Comparison of ENCODE assay signal across 38 cellular contexts in genomic region chr3:103600844-103601243, GRCh38.
"Had no signal": no experiment of that assay in that cellular context is flagged by ENCODE, and none has a peak within 500 bp of the region (broad histone marks: within the 10 kb centered on the region; RNA-seq: fewer than 3 reads in every experiment).

No MANE protein-coding gene starts in this region.

- H3K9me3 ChIP-seq: adrenal gland, ascending aorta, body of pancreas, breast epithelium had no signal

- H3K4me3 ChIP-seq: adrenal gland, ascending aorta, body of pancreas, breast epithelium, cardiac muscle cell had no signal

- H3K4me1 ChIP-seq: adrenal gland, ascending aorta, body of pancreas, breast epithelium had no signal

- H3K36me3 Mint-ChIP-seq: activated naive CD4-positive, alpha-beta T cell treated with anti-CD3 and anti-CD28 coated beads, Interleukin-2, amount 10 ng/mL, durations not matched to agents 7 days and 5 days; activated naive CD4-positive, alpha-beta T cell treated with anti-CD3 and anti-CD28 coated beads, Interleukin-2, amount 50 U/mL, for 24 hours; activated naive CD4-positive, alpha-beta T cell treated with anti-CD3 and anti-CD28 coated beads, Interleukin-2, amount 50 U/mL, for 72 hours; activated naive CD8-positive, alpha-beta T cell; activated naive CD8-positive, alpha-beta T cell treated with anti-CD3 and anti-CD28 coated beads for 36 hours; activated naive CD8-positive, alpha-beta T cell treated with anti-CD3 and anti-CD28 coated beads, Interleukin-2, amount 10 ng/mL, durations not matched to agents 7 days and 5 days; brain had no signal

- H3K27me3 Mint-ChIP-seq: activated naive CD4-positive, alpha-beta T cell treated with anti-CD3 and anti-CD28 coated beads, Interleukin-2, amount 10 ng/mL, durations not matched to agents 7 days and 5 days; activated naive CD4-positive, alpha-beta T cell treated with anti-CD3 and anti-CD28 coated beads, Interleukin-2, amount 50 U/mL, for 24 hours; activated naive CD8-positive, alpha-beta T cell; activated naive CD8-positive, alpha-beta T cell treated with anti-CD3 and anti-CD28 coated beads for 36 hours; activated naive CD8-positive, alpha-beta T cell treated with anti-CD3 and anti-CD28 coated beads, Interleukin-2, amount 10 ng/mL, durations not matched to agents 7 days and 5 days; activated T-cell treated with anti-CD3 and anti-CD28 coated beads, Interleukin-2, amount 50 U/mL, for 24 hours; activated T-helper 17 cell treated with anti-CD3 and anti-CD28 coated beads, Interleukin-2, amount 50 U/mL, for 72 hours; central memory CD8-positive, alpha-beta T cell had no signal

- H3K27ac Mint-ChIP-seq: activated naive CD4-positive, alpha-beta T cell treated with anti-CD3 and anti-CD28 coated beads for 36 hours; activated naive CD4-positive, alpha-beta T cell treated with anti-CD3 and anti-CD28 coated beads, Interleukin-2, amount 10 ng/mL, durations not matched to agents 7 days and 5 days; activated naive CD4-positive, alpha-beta T cell treated with anti-CD3 and anti-CD28 coated beads, Interleukin-2, amount 50 U/mL, for 24 hours; activated naive CD4-positive, alpha-beta T cell treated with anti-CD3 and anti-CD28 coated beads, Interleukin-2, amount 50 U/mL, for 72 hours; activated naive CD8-positive, alpha-beta T cell; activated naive CD8-positive, alpha-beta T cell treated with anti-CD3 and anti-CD28 coated beads for 36 hours; activated naive CD8-positive, alpha-beta T cell treated with anti-CD3 and anti-CD28 coated beads, Interleukin-2, amount 10 ng/mL, durations not matched to agents 7 days and 5 days; activated naive CD8-positive, alpha-beta T cell treated with anti-CD3 and anti-CD28 coated beads, Interleukin-2, amount 50 U/mL, for 24 hours; activated T-cell treated with anti-CD3 and anti-CD28 coated beads, Interleukin-2, amount 50 U/mL, for 24 hours; activated T-cell treated with anti-CD3 and anti-CD28 coated beads, Interleukin-2, amount 50 U/mL, for 72 hours; activated T-helper 1 cell treated with anti-CD3 and anti-CD28 coated beads, Interleukin-12 subunit alpha, Interleukin-12 subunit beta, Interleukin-2, Interleukin-4 antibody, amounts not matched to agents 30 ng/mL and 10 ng/mL and 1 ng/mL, durations not matched to agents 14 hours and 24 hours and 36 hours; activated T-helper 17 cell treated with anti-CD3 and anti-CD28 coated beads, Interleukin-2, amount 50 U/mL, for 72 hours; activated T-helper 2 cell treated with anti-CD3 and anti-CD28 coated beads, Interferon-gamma antibody, Interleukin-2, Interleukin-4, amounts not matched to agents 10 μg/mL and 5 μg/mL and 100 μg/mL, durations not matched to agents 14 hours and 24 hours and 36 hours; brain had no signal

- DNase-seq: activated effector memory CD4-positive, alpha-beta T cell treated with anti-CD3 and anti-CD28 coated beads, Interleukin-2, amount 50 U/mL, for 16 hours; activated effector memory CD4-positive, alpha-beta T cell treated with Interleukin-2 at 50 U/mL for 16 hours; activated gamma-delta T cell; activated gamma-delta T cell treated with Interleukin-2 at 50 U/mL for 16 hours; activated naive CD4-positive, alpha-beta T cell; activated naive CD4-positive, alpha-beta T cell treated with anti-CD3 and anti-CD28 coated beads for 36 hours; activated naive CD4-positive, alpha-beta T cell treated with anti-CD3 and anti-CD28 coated beads, Interleukin-2, amount 10 ng/mL, durations not matched to agents 7 days and 5 days; activated naive CD4-positive, alpha-beta T cell treated with anti-CD3 and anti-CD28 coated beads, Interleukin-2, amount 50 U/mL, for 16 hours; activated naive CD4-positive, alpha-beta T cell treated with Interleukin-2 at 50 U/mL for 16 hours; activated naive CD8-positive, alpha-beta T cell treated with anti-CD3 and anti-CD28 coated beads for 36 hours; activated naive CD8-positive, alpha-beta T cell treated with anti-CD3 and anti-CD28 coated beads, Interleukin-2, amount 10 ng/mL, durations not matched to agents 7 days and 5 days; activated naive CD8-positive, alpha-beta T cell treated with anti-CD3 and anti-CD28 coated beads, Interleukin-2, amount 50 U/mL, for 24 hours; activated T-cell treated with anti-CD3 and anti-CD28 coated beads, Interleukin-2, amount 50 U/mL, for 1 hour; activated T-cell treated with anti-CD3 and anti-CD28 coated beads, Interleukin-2, amount 50 U/mL, for 24 hours; activated T-cell treated with anti-CD3 and anti-CD28 coated beads, Interleukin-2, amount 50 U/mL, for 4 hours; activated T-cell treated with anti-CD3 and anti-CD28 coated beads, Interleukin-2, amount 50 U/mL, for 48 hours; activated T-cell treated with anti-CD3 and anti-CD28 coated beads, Interleukin-2, amount 50 U/mL, for 72 hours; adrenal gland; amniotic stem cell; amygdala; anterior cingulate cortex; aorta; body of pancreas; brain microvascular endothelial cell; caudate nucleus; central memory CD4-positive, alpha-beta T cell; cerebellar nuclear complex had no signal

- ATAC-seq: activated naive CD4-positive, alpha-beta T cell treated with anti-CD3 and anti-CD28 coated beads, Interleukin-2, amount 50 U/mL, for 72 hours; activated naive CD8-positive, alpha-beta T cell treated with anti-CD3 and anti-CD28 coated beads, Interleukin-2, amount 50 U/mL, for 24 hours; activated T-cell treated with anti-CD3 and anti-CD28 coated beads, Interleukin-2, amount 50 U/mL, for 4 hours; activated T-cell treated with anti-CD3 and anti-CD28 coated beads, Interleukin-2, amount 50 U/mL, for 72 hours; activated T-helper 17 cell treated with anti-CD3 and anti-CD28 coated beads, Interleukin-2, amount 50 U/mL, for 72 hours; body of pancreas had no signal

- H3K4me1 Mint-ChIP-seq: activated naive CD4-positive, alpha-beta T cell treated with anti-CD3 and anti-CD28 coated beads, Interleukin-2, amount 10 ng/mL, durations not matched to agents 7 days and 5 days; activated naive CD4-positive, alpha-beta T cell treated with anti-CD3 and anti-CD28 coated beads, Interleukin-2, amount 50 U/mL, for 24 hours; activated naive CD8-positive, alpha-beta T cell treated with anti-CD3 and anti-CD28 coated beads for 36 hours; activated naive CD8-positive, alpha-beta T cell treated with anti-CD3 and anti-CD28 coated beads, Interleukin-2, amount 10 ng/mL, durations not matched to agents 7 days and 5 days; activated naive CD8-positive, alpha-beta T cell treated with anti-CD3 and anti-CD28 coated beads, Interleukin-2, amount 50 U/mL, for 24 hours; activated T-helper 17 cell treated with anti-CD3 and anti-CD28 coated beads, Interleukin-2, amount 50 U/mL, for 72 hours; brain; central memory CD8-positive, alpha-beta T cell had no signal

- H3K27ac ChIP-seq: adrenal gland, ascending aorta, body of pancreas, brain microvascular endothelial cell, breast epithelium, cardiac muscle cell had no signal

- H3K4me3 Mint-ChIP-seq: activated naive CD4-positive, alpha-beta T cell treated with anti-CD3 and anti-CD28 coated beads for 36 hours; activated naive CD4-positive, alpha-beta T cell treated with anti-CD3 and anti-CD28 coated beads, Interleukin-2, amount 10 ng/mL, durations not matched to agents 7 days and 5 days; activated naive CD4-positive, alpha-beta T cell treated with anti-CD3 and anti-CD28 coated beads, Interleukin-2, amount 50 U/mL, for 24 hours; activated naive CD8-positive, alpha-beta T cell; activated naive CD8-positive, alpha-beta T cell treated with anti-CD3 and anti-CD28 coated beads for 36 hours; activated naive CD8-positive, alpha-beta T cell treated with anti-CD3 and anti-CD28 coated beads, Interleukin-2, amount 10 ng/mL, durations not matched to agents 7 days and 5 days; activated naive CD8-positive, alpha-beta T cell treated with anti-CD3 and anti-CD28 coated beads, Interleukin-2, amount 50 U/mL, for 24 hours; activated T-cell treated with anti-CD3 and anti-CD28 coated beads, Interleukin-2, amount 50 U/mL, for 24 hours; activated T-cell treated with anti-CD3 and anti-CD28 coated beads, Interleukin-2, amount 50 U/mL, for 4 hours; activated T-cell treated with anti-CD3 and anti-CD28 coated beads, Interleukin-2, amount 50 U/mL, for 72 hours; activated T-helper 1 cell treated with anti-CD3 and anti-CD28 coated beads, Interleukin-12 subunit alpha, Interleukin-12 subunit beta, Interleukin-2, Interleukin-4 antibody, amounts not matched to agents 30 ng/mL and 10 ng/mL and 1 ng/mL, durations not matched to agents 14 hours and 24 hours and 36 hours; activated T-helper 17 cell treated with anti-CD3 and anti-CD28 coated beads, Interleukin-2, amount 50 U/mL, for 72 hours; brain; central memory CD8-positive, alpha-beta T cell had no signal

- H3K9me3 Mint-ChIP-seq: activated naive CD4-positive, alpha-beta T cell treated with anti-CD3 and anti-CD28 coated beads, Interleukin-2, amount 50 U/mL, for 24 hours; activated naive CD8-positive, alpha-beta T cell treated with anti-CD3 and anti-CD28 coated beads, Interleukin-2, amount 50 U/mL, for 24 hours; brain had no signal

- H3K36me3 ChIP-seq: adrenal gland, ascending aorta, brain microvascular endothelial cell, breast epithelium, cardiac muscle cell had no signal

- H3K27me3 ChIP-seq: adrenal gland, ascending aorta, body of pancreas, brain microvascular endothelial cell, breast epithelium, cardiac muscle cell had no signal
